Comparison of ENCODE assay signal across 22 cellular contexts in genomic region chr7:1951600-1951999, GRCh38.
A peak's percentile ranks its signal among the peaks of the same experiment; 100 is the strongest.
DNase-seq lines count a peak whose midpoint lies in the region; ATAC-seq, FAIRE-seq and TF ChIP-seq lines count a peak whose summit lies in the region.
"Had no signal": no experiment of that assay in that cellular context is flagged by ENCODE, and none has a peak within 500 bp of the region (broad histone marks: within the 10 kb centered on the region; RNA-seq: fewer than 3 reads in every experiment).

No MANE protein-coding gene starts in this region.

- intact Hi-C loops in right lobe of liver (cut with DNase I) (no loop called here), HepG2 (cut with micrococcal nuclease; ENCODE audit: unreplicated experiment) (no loop called here), lower lobe of right lung (cut with DNase I) (no loop called here)

- H3K4me1 ChIP-seq in right lobe of liver (no peaks in the 10 kb centered on the region), HepG2 (ENCODE audit: insufficient read depth, low read length) (no peaks in the 10 kb centered on the region), lower lobe of right lung (peaks cover 16% of the 10 kb centered on the region)
- H3K4me1 ChIP-seq: foreskin keratinocyte, parathyroid adenoma had no signal

- no peaks in the 10 kb centered on the region for H3K79me2 ChIP-seq in HepG2 (ENCODE audit: insufficient read depth, low read length)
- H3K79me2 ChIP-seq: parathyroid adenoma had no signal

- no peaks in the 10 kb centered on the region for H3K9me3 ChIP-seq in right lobe of liver
- no peaks in the 10 kb centered on the region for H3K9me3 ChIP-seq in HepG2 (ENCODE audit: low read length)
- H3K9me3 ChIP-seq in WERI-Rb-1 (ENCODE audit: severe bottlenecking), result no peaks in the 10 kb centered on the region
- H3K9me3 ChIP-seq in lower lobe of right lung, result no peaks in the 10 kb centered on the region

- H2AFZ ChIP-seq in HepG2 (ENCODE audit: low read length), result no peak overlapping the region
- H2AFZ ChIP-seq: parathyroid adenoma had no signal

- H3K27me3 ChIP-seq in right lobe of liver (no peaks in the 10 kb centered on the region), HepG2 (ENCODE audit: control insufficient read depth in 1 of 2, insufficient read depth in 2 of 2, low read length in 2 of 2) (no peaks in the 10 kb centered on the region), WERI-Rb-1 (ENCODE audit: insufficient read depth, low read depth, severe bottlenecking) (no peaks in the 10 kb centered on the region), lower lobe of right lung (ENCODE audit: low read depth) (no peaks in the 10 kb centered on the region)
- H3K27me3 ChIP-seq: foreskin keratinocyte had no signal

- peaks cover 18% of the 10 kb centered on the region for H3K4me1 Mint-ChIP-seq in stimulated activated naive CD8-positive, alpha-beta T cell treated with anti-CD3 and anti-CD28 coated beads, Interleukin-15, amount 100 ng/mL, for 72 hours

- no peak overlapping the region for H3K27ac Mint-ChIP-seq in stimulated activated naive CD8-positive, alpha-beta T cell treated with anti-CD3 and anti-CD28 coated beads, Interleukin-15, amount 100 ng/mL, for 72 hours
- H3K27ac Mint-ChIP-seq: activated naive CD8-positive, alpha-beta T cell; activated T-helper 1 cell treated with anti-CD3 and anti-CD28 coated beads, Interleukin-12 subunit alpha, Interleukin-12 subunit beta, Interleukin-2, Interleukin-4 antibody, amounts not matched to agents 30 ng/mL and 10 ng/mL and 1 ng/mL, durations not matched to agents 14 hours and 24 hours and 36 hours had no signal

- POLR2A ChIA-PET in HepG2 (lab: Yijun Ruan, JAX), result no interaction called here

- no peaks in the 10 kb centered on the region for H4K20me1 ChIP-seq in HepG2 (ENCODE audit: insufficient read depth, low read length)

- WGBS in right lobe of liver (ENCODE audit: insufficient coverage, low coverage, low lambda C conversion rate, missing lambda C conversion rate), result 90% methylated on average over 2 of the region's 17 CpGs
- WGBS in HepG2 (ENCODE audit: low lambda C conversion rate), result 90% methylated on average over 9 of the region's 17 CpGs

- no peak overlapping the region for H3K4me3 ChIP-seq in right lobe of liver
- no peak overlapping the region for H3K4me3 ChIP-seq in HepG2 (replicated peaks in 1 of 3; ENCODE audit: insufficient read depth in 1 of 3, low read depth in 2 of 3, low read length in 3 of 3)
- no peak overlapping the region for H3K4me3 ChIP-seq in WERI-Rb-1 (ENCODE audit: low read depth, low read length)
- no peak overlapping the region for H3K4me3 ChIP-seq in lower lobe of right lung
- no peak overlapping the region for H3K4me3 ChIP-seq in coronary artery

- in situ Hi-C loops in HepG2 (cut with HindIII; ENCODE audit: extremely low pct_ligation_motif_present, low pct_unique_long_range_greater_than_20kb), result no loop called here

- no peak overlapping the region for H3K4me2 ChIP-seq in HepG2 (ENCODE audit: low read depth, low read length)

- no peak for TF ChIP-seq CTCF in right lobe of liver (IDR thresholded peaks at IDR 0.05)
- TF ChIP-seq CTCF in HepG2 (CRISPR knock-in tag; IDR thresholded peaks at IDR 0.05), result no peak
- no peak for TF ChIP-seq CTCF in WERI-Rb-1 (IDR thresholded peaks at IDR 0.05; ENCODE audit: low read depth, low read length)
- TF ChIP-seq CTCF in lower lobe of right lung (IDR thresholded peaks at IDR 0.05), result no peak
- TF ChIP-seq CTCF in coronary artery (IDR thresholded peaks at IDR 0.05), result no peak

- no peak overlapping the region for H3K4me3 Mint-ChIP-seq in stimulated activated naive CD8-positive, alpha-beta T cell treated with anti-CD3 and anti-CD28 coated beads, Interleukin-15, amount 100 ng/mL, for 72 hours
- H3K4me3 Mint-ChIP-seq: activated naive CD8-positive, alpha-beta T cell; activated T-helper 1 cell treated with anti-CD3 and anti-CD28 coated beads, Interleukin-12 subunit alpha, Interleukin-12 subunit beta, Interleukin-2, Interleukin-4 antibody, amounts not matched to agents 30 ng/mL and 10 ng/mL and 1 ng/mL, durations not matched to agents 14 hours and 24 hours and 36 hours had no signal

- no peak for TF ChIP-seq RAD21 in HepG2 (CRISPR knock-in tag; IDR thresholded peaks at IDR 0.05)

- TF ChIP-seq EP300 in HepG2 (IDR thresholded peaks at IDR 0.05; ENCODE audit: low read depth in 2 of 2, low read length in 2 of 2) (no peak), HepG2 (CRISPR knock-in tag; IDR thresholded peaks at IDR 0.05; ENCODE audit: borderline replicate concordance) (no peak)

- H3K9me3 Mint-ChIP-seq in stimulated activated naive CD8-positive, alpha-beta T cell treated with anti-CD3 and anti-CD28 coated beads, Interleukin-15, amount 100 ng/mL, for 72 hours, result no peaks in the 10 kb centered on the region
- H3K9me3 Mint-ChIP-seq: activated T-helper 1 cell treated with anti-CD3 and anti-CD28 coated beads, Interleukin-12 subunit alpha, Interleukin-12 subunit beta, Interleukin-2, Interleukin-4 antibody, amounts not matched to agents 30 ng/mL and 10 ng/mL and 1 ng/mL, durations not matched to agents 14 hours and 24 hours and 36 hours had no signal

- H3K36me3 ChIP-seq in right lobe of liver, result no peaks in the 10 kb centered on the region
- peaks cover 1 to 12% of the 10 kb centered on the region in 2 experiments; a peak in 2 of 5 replicates for H3K36me3 ChIP-seq in HepG2 (replicated peaks in 1 of 2; ENCODE audit: control insufficient read depth in 1 of 2, insufficient read depth in 2 of 2, low read length in 2 of 2)
- peaks cover 3% of the 10 kb centered on the region for H3K36me3 ChIP-seq in WERI-Rb-1
- peaks cover 3% of the 10 kb centered on the region for H3K36me3 ChIP-seq in lower lobe of right lung

- H3K9ac ChIP-seq in HepG2 (ENCODE audit: insufficient read depth, low read depth, low read length), result no peak overlapping the region
- H3K9ac ChIP-seq: parathyroid adenoma had no signal

- TF ChIP-seq POLR2A in right lobe of liver (IDR thresholded peaks at IDR 0.05) (no peak), HepG2 (IDR thresholded peaks at IDR 0.05; ENCODE audit: insufficient read depth in 1 of 2, low read depth in 2 of 2, low read length in 2 of 2) (no peak)

- CTCF ChIA-PET in HepG2 (lab: Yijun Ruan, JAX; ENCODE audit: low intra/inter-chr PET ratio, low total read pairs), result no interaction called here

- no peak for ATAC-seq in right lobe of liver
- no peak for ATAC-seq in HepG2
- no peak for ATAC-seq in lower lobe of right lung
- ATAC-seq in stimulated activated naive CD8-positive, alpha-beta T cell treated with anti-CD3 and anti-CD28 coated beads, Interleukin-15, amount 100 ng/mL, for 72 hours, result no peak
- no peak for ATAC-seq in HG02938 (IDR thresholded peaks at IDR 0.05; ENCODE audit: unreplicated experiment)
- ATAC-seq: foreskin keratinocyte, SK-N-SH treated with all-trans-retinoic acid at 6 μM for 48 hours had no signal

- DNase-seq in right lobe of liver, result peak in 2 of 3 donors; percentile 16 to 43
- no peak for DNase-seq in HepG2 (ENCODE audit: low spot score)
- DNase-seq in WERI-Rb-1, result no peak
- peak; percentile 35 for DNase-seq in lower lobe of right lung
- no peak for DNase-seq in coronary artery (ENCODE audit: low spot score)
- no peak for DNase-seq in stimulated activated naive CD8-positive, alpha-beta T cell treated with anti-CD3 and anti-CD28 coated beads, Interleukin-15, amount 100 ng/mL, for 72 hours
- DNase-seq: activated CD4-positive, CD25-positive, alpha-beta regulatory T cell treated with anti-CD3 and anti-CD28 coated beads, Interleukin-2, amount 50 U/mL, for 72 hours; DND-41; effector CD8-positive, alpha-beta T cell; foreskin keratinocyte; hippocampal formation; mesendoderm; NCI-H524 treated with DMSO at 0.1 percent for 48 hours; RPMI8226; substantia nigra had no signal

- H3K27ac ChIP-seq in right lobe of liver, result no peak overlapping the region
- no peak overlapping the region for H3K27ac ChIP-seq in HepG2 (ENCODE audit: extremely low read length, insufficient read depth, low read length)
- H3K27ac ChIP-seq in WERI-Rb-1, result peak overlapping the region; percentile 41; the same call in 1 of the 2 replicates
- no peak overlapping the region for H3K27ac ChIP-seq in lower lobe of right lung
- H3K27ac ChIP-seq in coronary artery, result no peak overlapping the region
- H3K27ac ChIP-seq: foreskin keratinocyte, parathyroid adenoma had no signal

- BruUV-seq in HepG2 (replicated peaks; lab: Mats Ljungman, UMichigan), result no TSS peak

- H3K27me3 Mint-ChIP-seq in stimulated activated naive CD8-positive, alpha-beta T cell treated with anti-CD3 and anti-CD28 coated beads, Interleukin-15, amount 100 ng/mL, for 72 hours, result no peaks in the 10 kb centered on the region
- H3K27me3 Mint-ChIP-seq: activated naive CD8-positive, alpha-beta T cell had no signal

- FAIRE-seq in HepG2 (lab: Jason Lieb, UNC), result no peak
- FAIRE-seq: GM12892, GM19239 had no signal

TF ChIP-seq in HepG2, 621 proteins besides CTCF, POLR2A, EP300 and RAD21:
- TF ChIP-seq ZNF674 (CRISPR knock-in tag; IDR thresholded peaks at IDR 0.05; ENCODE audit: low read depth) (no peak), SIX4 (CRISPR knock-in tag; IDR thresholded peaks at IDR 0.05) (no peak)

Comparison
In these comparisons a context has a peak if more than half of its experiments do, and no peak if none do; other contexts are left out.
1. DNase-seq: peak in right lobe of liver (2 of 3) and lower lobe of right lung (single experiment); none in HepG2 (single experiment), WERI-Rb-1 (single experiment), coronary artery (single experiment) and stimulated activated naive CD8-positive, alpha-beta T cell treated with anti-CD3 and anti-CD28 coated beads, Interleukin-15, amount 100 ng/mL, for 72 hours (0 of 2).